In genomic region chr2:55155764-55156221, GRCh38 we compare ENCODE assay signal across 11 cellular contexts.
DNase-seq lines count a peak whose midpoint lies in the region; ATAC-seq and TF ChIP-seq lines count a peak whose summit lies in the region.
"Had no signal": no experiment of that assay in that cellular context is flagged by ENCODE, and none has a peak within 500 bp of the region (broad histone marks: within the 10 kb centered on the region; RNA-seq: fewer than 3 reads in every experiment).

No MANE protein-coding gene starts in this region.

- POLR2A ChIA-PET in CD4-positive, alpha-beta memory T cell (lab: Charles Lee; ENCODE audit: partially characterized antibody) = no interaction called here

- H3K27me3 Mint-ChIP-seq in CD4-positive, alpha-beta memory T cell = no peaks in the 10 kb centered on the region

- CTCF ChIA-PET in CD4-positive, alpha-beta memory T cell (lab: Charles Lee; ENCODE audit: partially characterized antibody) = no interaction called here

- TF ChIP-seq CTCF in heart right ventricle (IDR thresholded peaks at IDR 0.05) = no peak

- H3K27ac ChIP-seq in GM23248 (peak overlapping the region; percentile 63), angular gyrus (ENCODE audit: low read depth, low read length) (peak overlapping the region; percentile 27), stomach smooth muscle (ENCODE audit: low read length) (peak overlapping the region; percentile 76), heart right ventricle (peak overlapping the region in 2 of 10 donors; percentile 8 to 20)
- H3K27ac ChIP-seq in CD4-positive, alpha-beta memory T cell (ENCODE audit: low read depth, low read length) = no peak overlapping the region
- H3K27ac ChIP-seq: epithelial cell of prostate had no signal

- H3K36me3 ChIP-seq in GM23248 (ENCODE audit: low read depth) = no peaks in the 10 kb centered on the region
- H3K36me3 ChIP-seq in stomach smooth muscle (ENCODE audit: control insufficient read depth in 2 of 2, insufficient read depth in 2 of 2, low read length in 2 of 2) = no peaks in the 10 kb centered on the region
- H3K36me3 ChIP-seq in CD4-positive, alpha-beta memory T cell (ENCODE audit: insufficient read depth, low read length) = no peaks in the 10 kb centered on the region
- H3K36me3 ChIP-seq in heart right ventricle = no peaks in the 10 kb centered on the region

- H3K9me3 ChIP-seq in GM23248 (ENCODE audit: low read depth) (no peaks in the 10 kb centered on the region), stomach smooth muscle (ENCODE audit: control insufficient read depth in 2 of 2, low read length in 2 of 2) (no peaks in the 10 kb centered on the region), heart right ventricle (no peaks in the 10 kb centered on the region)
- no peaks in the 10 kb centered on the region for H3K9me3 ChIP-seq in CD4-positive, alpha-beta memory T cell (ENCODE audit: control insufficient read depth in 1 of 2, low read length in 2 of 2)

- 0 out of 2 replicates have a peak, but pooled peaks cover 8% of the 10 kb centered on the region for H3K79me2 ChIP-seq in GM23248 (ENCODE audit: insufficient read depth)

- no peak overlapping the region for H3K4me3 Mint-ChIP-seq in CD4-positive, alpha-beta memory T cell
- H3K4me3 Mint-ChIP-seq: activated CD8-positive, alpha-beta T cell treated with anti-CD3 and anti-CD28 coated beads for 36 hours had no signal

- peak; percentile 84 for DNase-seq in GM23248
- peak; percentile 41 for DNase-seq in hepatic stellate cell (ENCODE audit: low spot score)
- DNase-seq in CD4-positive, alpha-beta memory T cell = no peak
- no peak for DNase-seq in NCI-H1694 treated with DMSO at 0.1 percent for 48 hours (lab: John Stamatoyannopoulos, UW)
- no peak for DNase-seq in heart right ventricle
- DNase-seq: activated CD8-positive, alpha-beta T cell treated with anti-CD3 and anti-CD28 coated beads for 36 hours; kidney had no signal

- peaks cover 2 to 8% (median 7%) of the 10 kb centered on the region in 4 donors for H3K4me1 Mint-ChIP-seq in CD4-positive, alpha-beta memory T cell

- no peaks in the 10 kb centered on the region for H3K27me3 ChIP-seq in GM23248 (replicated peaks; ENCODE audit: insufficient read depth)
- no peaks in the 10 kb centered on the region for H3K27me3 ChIP-seq in stomach smooth muscle (ENCODE audit: control insufficient read depth in 1 of 2, insufficient read depth in 2 of 2, low read length in 2 of 2)
- no peaks in the 10 kb centered on the region for H3K27me3 ChIP-seq in CD4-positive, alpha-beta memory T cell (ENCODE audit: insufficient read depth, low read length)
- H3K27me3 ChIP-seq in heart right ventricle = no peaks in the 10 kb centered on the region

- peaks cover 39% of the 10 kb centered on the region for H3F3A ChIP-seq in GM23248 (ENCODE audit: insufficient read depth)

- intact Hi-C loops in CD4-positive, alpha-beta memory T cell (cut with micrococcal nuclease) = no loop called here
- intact Hi-C loops in heart right ventricle (cut with DNase I) = loop anchor here in 4 of 10 donors (5.0 kb wide), 3 partner anchors 33 to 103 kb away; partner anchors contain the start of gene RTN4 (in 1 of the 4)

- peak overlapping the region; percentile 12 for H3K9ac ChIP-seq in GM23248
- no peak overlapping the region for H3K9ac ChIP-seq in stomach smooth muscle (ENCODE audit: low read length in 2 of 2)

- no peaks in the 10 kb centered on the region for H3K36me3 Mint-ChIP-seq in CD4-positive, alpha-beta memory T cell

- 0% methylated on average over 1 of the region's 1 CpG for WGBS in GM23248 (ENCODE audit: low coverage in 1 of 2, low lambda C conversion rate in 2 of 2, missing lambda C conversion rate in 2 of 2), 2 experiments
- WGBS in heart right ventricle, 2 donors = 69 to 73% methylated on average over 1 of the region's 1 CpG

- peak overlapping the region; percentile 74 for H3K4me2 ChIP-seq in GM23248 (ENCODE audit: unreplicated experiment)

- H2AFZ ChIP-seq in GM23248 = no peak overlapping the region

- no peak overlapping the region for H3K27ac Mint-ChIP-seq in CD4-positive, alpha-beta memory T cell
- H3K27ac Mint-ChIP-seq: activated CD8-positive, alpha-beta T cell treated with anti-CD3 and anti-CD28 coated beads for 36 hours had no signal

- in situ Hi-C loops in GM23248 (cut with MboI) = no loop called here

- no peaks in the 10 kb centered on the region for H3K9me3 Mint-ChIP-seq in CD4-positive, alpha-beta memory T cell
- H3K9me3 Mint-ChIP-seq: activated CD8-positive, alpha-beta T cell treated with anti-CD3 and anti-CD28 coated beads for 36 hours had no signal

- no peaks in the 10 kb centered on the region for H3K9me2 ChIP-seq in GM23248 (ENCODE audit: insufficient read depth)

- no peaks in the 10 kb centered on the region for H4K20me1 ChIP-seq in GM23248 (ENCODE audit: insufficient read depth)

- no peak for ATAC-seq in GM21619 (IDR thresholded peaks at IDR 0.05; ENCODE audit: unreplicated experiment)
- no peak for ATAC-seq in heart right ventricle
- ATAC-seq: activated CD8-positive, alpha-beta T cell treated with anti-CD3 and anti-CD28 coated beads for 36 hours had no signal

- H3K4me1 ChIP-seq in GM23248 (ENCODE audit: insufficient read depth) = peaks cover 62% of the 10 kb centered on the region
- H3K4me1 ChIP-seq in stomach smooth muscle (ENCODE audit: control insufficient read depth, insufficient read depth, low read length) = peaks cover 73% of the 10 kb centered on the region
- no peaks in the 10 kb centered on the region for H3K4me1 ChIP-seq in CD4-positive, alpha-beta memory T cell (ENCODE audit: insufficient read depth, low read length)
- H3K4me1 ChIP-seq in heart right ventricle = peaks cover 25 to 86% (median 47%) of the 10 kb centered on the region in 9 donors

- H3K4me3 ChIP-seq in GM23248 (peak overlapping the region; percentile 40), stomach smooth muscle (ENCODE audit: low read length in 2 of 2) (peak overlapping the region; percentile 28 to 44), heart right ventricle (no peak overlapping the region)
- H3K4me3 ChIP-seq in CD4-positive, alpha-beta memory T cell (ENCODE audit: low read length in 2 of 2) = no peak overlapping the region

Comparison
In these comparisons a context has a peak if more than half of its experiments do, and no peak if none do; other contexts are left out.
1. DNase-seq: peak in GM23248 (single experiment) and hepatic stellate cell (single experiment); none in CD4-positive, alpha-beta memory T cell (0 of 5), NCI-H1694 treated with DMSO at 0.1 percent for 48 hours (single experiment) and heart right ventricle (0 of 2).
2. H3K4me3 ChIP-seq: peak in GM23248 (single experiment) and stomach smooth muscle (2 of 2); none in CD4-positive, alpha-beta memory T cell (0 of 2) and heart right ventricle (0 of 10).